In the genomic region with DNA sequence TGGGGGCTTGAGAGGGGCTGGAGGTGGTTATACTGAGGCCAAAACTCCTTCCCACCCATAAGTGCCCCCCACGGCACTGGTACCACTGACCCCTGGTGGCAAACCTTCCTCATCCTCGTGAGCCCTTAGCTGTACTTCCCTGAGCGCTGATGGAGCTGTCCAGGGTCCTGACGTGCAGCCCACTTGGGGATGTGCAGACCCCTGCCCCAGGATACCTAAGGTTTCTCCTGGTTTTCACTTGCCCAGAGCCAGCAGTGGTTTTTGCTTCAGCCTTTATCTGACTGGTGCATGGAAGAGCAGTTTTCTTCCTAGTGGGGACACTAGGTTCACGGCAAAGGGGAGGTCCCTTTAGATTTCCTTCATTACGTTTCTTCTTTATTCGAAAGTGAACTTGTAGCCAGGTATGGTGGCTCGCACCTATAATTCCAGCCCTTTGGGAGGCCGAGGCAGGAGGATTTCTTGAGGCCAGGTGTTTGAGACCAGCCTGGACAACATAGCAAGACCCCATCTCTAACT, we compare ENCODE assay signal across 10 cellular contexts. TPM values are rescaled to one million over a fixed set of nuclear protein-coding genes. Genes with fewer than 3 reads are reported as not detected.
DNase-seq lines count a peak whose midpoint lies in the region; ATAC-seq and TF ChIP-seq lines count a peak whose summit lies in the region.
"Had no signal": no experiment of that assay in that cellular context is flagged by ENCODE, and none has a peak within 500 bp of the region (broad histone marks: within the 10 kb centered on the region; RNA-seq: fewer than 3 reads in every experiment).

No MANE protein-coding gene starts in this region.

- no peaks in the 10 kb centered on the region for H3K9me3 ChIP-seq in fibroblast of lung (ENCODE audit: control insufficient read depth, insufficient read depth, low read depth, low read length)
- H3K9me3 ChIP-seq in aorta (ENCODE audit: control insufficient read depth, low read length) = no peaks in the 10 kb centered on the region
- H3K9me3 ChIP-seq: right atrium auricular region had no signal

- H3K79me2 ChIP-seq in fibroblast of lung (ENCODE audit: control insufficient read depth, insufficient read depth, low read length) = no peaks in the 10 kb centered on the region

- no peaks in the 10 kb centered on the region for H3K36me3 ChIP-seq in fibroblast of lung (ENCODE audit: control insufficient read depth, insufficient read depth, low read length)
- H3K36me3 ChIP-seq in aorta (ENCODE audit: control insufficient read depth in 1 of 2, insufficient read depth in 2 of 2, low read length in 1 of 2) = no peaks in the 10 kb centered on the region
- H3K36me3 ChIP-seq: right atrium auricular region had no signal

- peak in 1 of 2 donors; percentile 12 for TF ChIP-seq CTCF in fibroblast of lung (conservative IDR thresholded peaks at IDR 0.05 in 1 of 2, IDR thresholded peaks at IDR 0.05 in 1 of 2; ENCODE audit: low read depth in 1 of 2, low read length in 2 of 2)

- TF ChIP-seq POLR2A in GM18505 (IDR thresholded peaks at IDR 0.05; ENCODE audit: borderline replicate concordance, extremely low read depth, insufficient read depth, insufficient read length) = no peak

- no peak overlapping the region for H3K4me2 ChIP-seq in fibroblast of lung (ENCODE audit: extremely low read depth, insufficient read depth, low read length)

- ATAC-seq in GM18505 (IDR thresholded peaks at IDR 0.05; ENCODE audit: unreplicated experiment) (no peak), aorta (ENCODE audit: low FRiP score) (no peak), HG02884 (IDR thresholded peaks at IDR 0.05; ENCODE audit: unreplicated experiment) (no peak)

- 40 to 43% methylated on average over 9 of the region's 9 CpGs for WGBS in aorta, 2 donors

- H3K9ac ChIP-seq in fibroblast of lung (ENCODE audit: insufficient read depth, low read length) = no peak overlapping the region

- intact Hi-C loops in aorta (cut with DNase I) = no loop called here

- no peaks in the 10 kb centered on the region for H3K27me3 ChIP-seq in fibroblast of lung (ENCODE audit: control insufficient read depth, insufficient read depth, low read length)
- no peaks in the 10 kb centered on the region for H3K27me3 ChIP-seq in aorta (ENCODE audit: control insufficient read depth in 1 of 2, insufficient read depth in 2 of 2, low read length in 1 of 2)
- H3K27me3 ChIP-seq: right atrium auricular region had no signal

- peak; percentile 29 for DNase-seq in A172 (ENCODE audit: low spot score)
- DNase-seq in GM03348 (ENCODE audit: low spot score) = peak; percentile 46
- DNase-seq in RKO (ENCODE audit: low spot score) = peak; percentile 30
- DNase-seq in fibroblast of lung (ENCODE audit: low read depth in 2 of 2) = peak; percentile 17 to 19
- DNase-seq in SHP77 (lab: John Stamatoyannopoulos, UW) = no peak
- no peak for DNase-seq in aorta
- DNase-seq: NCI-H524 treated with DMSO at 0.1 percent for 48 hours had no signal

- H3K4me1 ChIP-seq in fibroblast of lung (ENCODE audit: control insufficient read depth, extremely low read depth, insufficient read depth, low read length) = no peaks in the 10 kb centered on the region
- no peaks in the 10 kb centered on the region for H3K4me1 ChIP-seq in aorta (ENCODE audit: control insufficient read depth in 1 of 2, insufficient read depth in 2 of 2, low read length in 2 of 2)
- H3K4me1 ChIP-seq: right atrium auricular region had no signal

- no peak overlapping the region for H2AFZ ChIP-seq in fibroblast of lung (ENCODE audit: low read length)

- H4K20me1 ChIP-seq in fibroblast of lung (ENCODE audit: control insufficient read depth, extremely low read depth, insufficient read depth, low read length) = no peaks in the 10 kb centered on the region

- H3K27ac ChIP-seq in fibroblast of lung (ENCODE audit: insufficient read depth, low read length) (no peak overlapping the region), aorta (ENCODE audit: low read depth in 1 of 2, low read length in 2 of 2) (no peak overlapping the region)
- H3K27ac ChIP-seq: right atrium auricular region had no signal

- H3K4me3 ChIP-seq in fibroblast of lung (replicated peaks in 1 of 4; ENCODE audit: control extremely low read depth in 1 of 4, insufficient read depth in 1 of 4, low read depth in 3 of 4, low read length in 4 of 4) = no peak overlapping the region
- no peak overlapping the region for H3K4me3 ChIP-seq in aorta (ENCODE audit: low read length in 2 of 2)
- H3K4me3 ChIP-seq: right atrium auricular region had no signal

RNA-seq across cellular contexts. Expression of a gene that starts 28.7 kb away (rescaled TPM):
- 4.6 and 7.8 TPM in 2 replicates for total RNA-seq in A172 (2014; rRNA removed; shearing (Covaris generic))
- 9.7 and 26.5 TPM in 2 replicates for total RNA-seq in fibroblast of lung
- 3.3 and 6.3 TPM in 2 replicates for polyA plus RNA-seq in fibroblast of lung
- 3.7 and 9.4 TPM in 2 replicates for polyA plus RNA-seq in fibroblast of lung (2012)
- polyA minus RNA-seq in fibroblast of lung (ENCODE audit: low replicate concordance) = 3.8 and 6.2 TPM in 2 replicates
- 10 to 100 TPM; 39.3 to 45.6 TPM for total RNA-seq in aorta
- 10 to 100 TPM; 12.0 to 63.3 TPM for polyA plus RNA-seq in aorta

Comparison
In these comparisons a context has a peak if more than half of its experiments do, and no peak if none do; other contexts are left out.
1. DNase-seq: peak in A172 (single experiment), GM03348 (single experiment), RKO (single experiment) and fibroblast of lung (2 of 2); none in SHP77 (0 of 2) and aorta (0 of 2).